In genomic region chr19:18233224-18233825, GRCh38 we compare ENCODE assay signal across 1 cellular context.
TF ChIP-seq lines count a peak whose summit lies in the region.

No MANE protein-coding gene starts in this region.

TF ChIP-seq in HEK293, 187 proteins besides CTCF, POLR2A, EP300 and RAD21 (continued from another document and continues in another):
- TF ChIP-seq PRDM1 (tag by site-specific recombination; IDR thresholded peaks at IDR 0.05) (no peak), ZNF571 (tag by site-specific recombination; IDR thresholded peaks at IDR 0.05) (no peak), ZNF530 (tag by site-specific recombination; IDR thresholded peaks at IDR 0.05; ENCODE audit: low read depth) (no peak), ZBTB26 (tag by site-specific recombination; optimal IDR thresholded peaks at IDR 0.05) (peak; percentile 52), ZNF473 (tag by site-specific recombination; IDR thresholded peaks at IDR 0.05) (no peak), REPIN1 (tag by site-specific recombination; IDR thresholded peaks at IDR 0.05; ENCODE audit: low read depth) (no peak), IKZF3 (tag by site-specific recombination; IDR thresholded peaks at IDR 0.05) (0 out of 2 replicates have a peak, but pooled peaks have one; percentile 25), FEZF1 (tag by site-specific recombination; IDR thresholded peaks at IDR 0.05) (no peak), ZNF433 (tag by site-specific recombination; IDR thresholded peaks at IDR 0.05; ENCODE audit: low read depth) (no peak), SETDB1 (IDR thresholded peaks at IDR 0.05; ENCODE audit: insufficient read length, low read length) (no peak), GLIS1 (tag by site-specific recombination; IDR thresholded peaks at IDR 0.05) (no peak), ZNF366 (tag by site-specific recombination; conservative IDR thresholded peaks at IDR 0.05) (no peak), GLI4 (tag by site-specific recombination; IDR thresholded peaks at IDR 0.05) (no peak), ZNF747 (tag by site-specific recombination; IDR thresholded peaks at IDR 0.05) (no peak), ZNF707 (tag by site-specific recombination; IDR thresholded peaks at IDR 0.05) (no peak), YY2 (tag by site-specific recombination; IDR thresholded peaks at IDR 0.05) (no peak), KLF1 (tag by site-specific recombination; IDR thresholded peaks at IDR 0.05) (no peak), ZBTB6 (tag by site-specific recombination; IDR thresholded peaks at IDR 0.05) (no peak), ZBTB48 (tag by site-specific recombination; IDR thresholded peaks at IDR 0.05) (no peak), GFI1B (tag by site-specific recombination; IDR thresholded peaks at IDR 0.05) (no peak), ZNF76 (tag by site-specific recombination; IDR thresholded peaks at IDR 0.05; ENCODE audit: borderline replicate concordance, low read depth) (no peak), ZNF146 (tag by site-specific recombination; IDR thresholded peaks at IDR 0.05) (no peak), ZNF560 (tag by site-specific recombination; IDR thresholded peaks at IDR 0.05; ENCODE audit: borderline replicate concordance) (peak; percentile 86; the same call in 1 of the 2 replicates), SP3 (tag by site-specific recombination; IDR thresholded peaks at IDR 0.05) (no peak), ZNF621 (tag by site-specific recombination; IDR thresholded peaks at IDR 0.05) (no peak), SCRT2 (tag by site-specific recombination; IDR thresholded peaks at IDR 0.05) (peak; percentile 8; the same call in 1 of the 2 replicates), ZNF610 (tag by site-specific recombination; IDR thresholded peaks at IDR 0.05; ENCODE audit: borderline replicate concordance) (peak; percentile 82; the same call in 1 of the 2 replicates), ZEB2 (tag by site-specific recombination; IDR thresholded peaks at IDR 0.05) (peak; percentile 57; the same call in 1 of the 2 replicates), ZFP69B (tag by site-specific recombination; IDR thresholded peaks at IDR 0.05) (peak; percentile 85), ZNF670 (tag by site-specific recombination; IDR thresholded peaks at IDR 0.05; ENCODE audit: low read depth) (no peak), ZSCAN30 (tag by site-specific recombination; IDR thresholded peaks at IDR 0.05) (no peak; the same call in 1 of the 2 replicates), ZNF354C (tag by site-specific recombination; IDR thresholded peaks at IDR 0.05; ENCODE audit: borderline replicate concordance, low read depth) (no peak), ZBTB8A (tag by site-specific recombination; IDR thresholded peaks at IDR 0.05) (no peak), ZNF561 (tag by site-specific recombination; IDR thresholded peaks at IDR 0.05; ENCODE audit: borderline replicate concordance) (0 out of 2 replicates have a peak, but pooled peaks have one; percentile 70), ZNF404 (tag by site-specific recombination; IDR thresholded peaks at IDR 0.05) (no peak), ZNF585B (tag by site-specific recombination; IDR thresholded peaks at IDR 0.05) (no peak), KLF9 (tag by site-specific recombination; IDR thresholded peaks at IDR 0.05; ENCODE audit: low read depth) (no peak), ZNF155 (tag by site-specific recombination; IDR thresholded peaks at IDR 0.05) (no peak), ZNF704 (tag by site-specific recombination; IDR thresholded peaks at IDR 0.05) (no peak), ZNF776 (tag by site-specific recombination; IDR thresholded peaks at IDR 0.05; ENCODE audit: borderline replicate concordance) (no peak), ZNF302 (tag by site-specific recombination; IDR thresholded peaks at IDR 0.05; ENCODE audit: low read depth) (no peak), ZNF843 (tag by site-specific recombination; IDR thresholded peaks at IDR 0.05) (no peak), SP7 (tag by site-specific recombination; IDR thresholded peaks at IDR 0.05) (peak; percentile 43; the same call in 1 of the 2 replicates), ZNF510 (tag by site-specific recombination; IDR thresholded peaks at IDR 0.05; ENCODE audit: insufficient replicate concordance) (no peak), SCRT1 (tag by site-specific recombination; IDR thresholded peaks at IDR 0.05; ENCODE audit: borderline replicate concordance) (0 out of 2 replicates have a peak, but pooled peaks have one; percentile 12), ZNF239 (tag by site-specific recombination; IDR thresholded peaks at IDR 0.05) (no peak), ZFP3 (tag by site-specific recombination; IDR thresholded peaks at IDR 0.05; ENCODE audit: low read depth) (no peak), ZNF624 (tag by site-specific recombination; IDR thresholded peaks at IDR 0.05) (no peak)
- TF ChIP-seq, protein P1, sequence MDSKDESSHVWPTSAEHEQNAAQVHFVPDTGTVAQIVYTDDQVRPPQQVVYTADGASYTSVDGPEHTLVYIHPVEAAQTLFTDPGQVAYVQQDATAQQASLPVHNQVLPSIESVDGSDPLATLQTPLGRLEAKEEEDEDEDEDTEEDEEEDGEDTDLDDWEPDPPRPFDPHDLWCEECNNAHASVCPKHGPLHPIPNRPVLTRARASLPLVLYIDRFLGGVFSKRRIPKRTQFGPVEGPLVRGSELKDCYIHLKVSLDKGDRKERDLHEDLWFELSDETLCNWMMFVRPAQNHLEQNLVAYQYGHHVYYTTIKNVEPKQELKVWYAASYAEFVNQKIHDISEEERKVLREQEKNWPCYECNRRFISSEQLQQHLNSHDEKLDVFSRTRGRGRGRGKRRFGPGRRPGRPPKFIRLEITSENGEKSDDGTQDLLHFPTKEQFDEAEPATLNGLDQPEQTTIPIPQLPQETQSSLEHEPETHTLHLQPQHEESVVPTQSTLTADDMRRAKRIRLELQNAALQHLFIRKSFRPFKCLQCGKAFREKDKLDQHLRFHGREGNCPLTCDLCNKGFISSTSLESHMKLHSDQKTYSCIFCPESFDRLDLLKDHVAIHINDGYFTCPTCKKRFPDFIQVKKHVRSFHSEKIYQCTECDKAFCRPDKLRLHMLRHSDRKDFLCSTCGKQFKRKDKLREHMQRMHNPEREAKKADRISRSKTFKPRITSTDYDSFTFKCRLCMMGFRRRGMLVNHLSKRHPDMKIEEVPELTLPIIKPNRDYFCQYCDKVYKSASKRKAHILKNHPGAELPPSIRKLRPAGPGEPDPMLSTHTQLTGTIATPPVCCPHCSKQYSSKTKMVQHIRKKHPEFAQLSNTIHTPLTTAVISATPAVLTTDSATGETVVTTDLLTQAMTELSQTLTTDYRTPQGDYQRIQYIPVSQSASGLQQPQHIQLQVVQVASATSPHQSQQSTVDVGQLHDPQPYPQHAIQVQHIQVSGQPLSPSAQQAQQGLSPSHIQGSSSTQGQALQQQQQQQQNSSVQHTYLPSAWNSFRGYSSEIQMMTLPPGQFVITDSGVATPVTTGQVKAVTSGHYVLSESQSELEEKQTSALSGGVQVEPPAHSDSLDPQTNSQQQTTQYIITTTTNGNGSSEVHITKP (tag by site-specific recombination; IDR thresholded peaks at IDR 0.05) = no peak
- TF ChIP-seq, protein P2, sequence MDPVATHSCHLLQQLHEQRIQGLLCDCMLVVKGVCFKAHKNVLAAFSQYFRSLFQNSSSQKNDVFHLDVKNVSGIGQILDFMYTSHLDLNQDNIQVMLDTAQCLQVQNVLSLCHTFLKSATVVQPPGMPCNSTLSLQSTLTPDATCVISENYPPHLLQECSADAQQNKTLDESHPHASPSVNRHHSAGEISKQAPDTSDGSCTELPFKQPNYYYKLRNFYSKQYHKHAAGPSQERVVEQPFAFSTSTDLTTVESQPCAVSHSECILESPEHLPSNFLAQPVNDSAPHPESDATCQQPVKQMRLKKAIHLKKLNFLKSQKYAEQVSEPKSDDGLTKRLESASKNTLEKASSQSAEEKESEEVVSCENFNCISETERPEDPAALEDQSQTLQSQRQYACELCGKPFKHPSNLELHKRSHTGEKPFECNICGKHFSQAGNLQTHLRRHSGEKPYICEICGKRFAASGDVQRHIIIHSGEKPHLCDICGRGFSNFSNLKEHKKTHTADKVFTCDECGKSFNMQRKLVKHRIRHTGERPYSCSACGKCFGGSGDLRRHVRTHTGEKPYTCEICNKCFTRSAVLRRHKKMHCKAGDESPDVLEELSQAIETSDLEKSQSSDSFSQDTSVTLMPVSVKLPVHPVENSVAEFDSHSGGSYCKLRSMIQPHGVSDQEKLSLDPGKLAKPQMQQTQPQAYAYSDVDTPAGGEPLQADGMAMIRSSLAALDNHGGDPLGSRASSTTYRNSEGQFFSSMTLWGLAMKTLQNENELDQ (tag by site-specific recombination; IDR thresholded peaks at IDR 0.05; ENCODE audit: low read depth) = no peak
- TF ChIP-seq, protein P3, sequence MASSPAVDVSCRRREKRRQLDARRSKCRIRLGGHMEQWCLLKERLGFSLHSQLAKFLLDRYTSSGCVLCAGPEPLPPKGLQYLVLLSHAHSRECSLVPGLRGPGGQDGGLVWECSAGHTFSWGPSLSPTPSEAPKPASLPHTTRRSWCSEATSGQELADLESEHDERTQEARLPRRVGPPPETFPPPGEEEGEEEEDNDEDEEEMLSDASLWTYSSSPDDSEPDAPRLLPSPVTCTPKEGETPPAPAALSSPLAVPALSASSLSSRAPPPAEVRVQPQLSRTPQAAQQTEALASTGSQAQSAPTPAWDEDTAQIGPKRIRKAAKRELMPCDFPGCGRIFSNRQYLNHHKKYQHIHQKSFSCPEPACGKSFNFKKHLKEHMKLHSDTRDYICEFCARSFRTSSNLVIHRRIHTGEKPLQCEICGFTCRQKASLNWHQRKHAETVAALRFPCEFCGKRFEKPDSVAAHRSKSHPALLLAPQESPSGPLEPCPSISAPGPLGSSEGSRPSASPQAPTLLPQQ (tag by site-specific recombination; IDR thresholded peaks at IDR 0.05) = peak; percentile 86
- TF ChIP-seq, protein P4, sequence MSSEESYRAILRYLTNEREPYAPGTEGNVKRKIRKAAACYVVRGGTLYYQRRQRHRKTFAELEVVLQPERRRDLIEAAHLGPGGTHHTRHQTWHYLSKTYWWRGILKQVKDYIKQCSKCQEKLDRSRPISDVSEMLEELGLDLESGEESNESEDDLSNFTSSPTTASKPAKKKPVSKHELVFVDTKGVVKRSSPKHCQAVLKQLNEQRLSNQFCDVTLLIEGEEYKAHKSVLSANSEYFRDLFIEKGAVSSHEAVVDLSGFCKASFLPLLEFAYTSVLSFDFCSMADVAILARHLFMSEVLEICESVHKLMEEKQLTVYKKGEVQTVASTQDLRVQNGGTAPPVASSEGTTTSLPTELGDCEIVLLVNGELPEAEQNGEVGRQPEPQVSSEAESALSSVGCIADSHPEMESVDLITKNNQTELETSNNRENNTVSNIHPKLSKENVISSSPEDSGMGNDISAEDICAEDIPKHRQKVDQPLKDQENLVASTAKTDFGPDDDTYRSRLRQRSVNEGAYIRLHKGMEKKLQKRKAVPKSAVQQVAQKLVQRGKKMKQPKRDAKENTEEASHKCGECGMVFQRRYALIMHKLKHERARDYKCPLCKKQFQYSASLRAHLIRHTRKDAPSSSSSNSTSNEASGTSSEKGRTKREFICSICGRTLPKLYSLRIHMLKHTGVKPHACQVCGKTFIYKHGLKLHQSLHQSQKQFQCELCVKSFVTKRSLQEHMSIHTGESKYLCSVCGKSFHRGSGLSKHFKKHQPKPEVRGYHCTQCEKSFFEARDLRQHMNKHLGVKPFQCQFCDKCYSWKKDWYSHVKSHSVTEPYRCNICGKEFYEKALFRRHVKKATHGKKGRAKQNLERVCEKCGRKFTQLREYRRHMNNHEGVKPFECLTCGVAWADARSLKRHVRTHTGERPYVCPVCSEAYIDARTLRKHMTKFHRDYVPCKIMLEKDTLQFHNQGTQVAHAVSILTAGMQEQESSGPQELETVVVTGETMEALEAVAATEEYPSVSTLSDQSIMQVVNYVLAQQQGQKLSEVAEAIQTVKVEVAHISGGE (tag by site-specific recombination; conservative IDR thresholded peaks at IDR 0.05; ENCODE audit: low read depth) = peak; percentile 3; the same call in 1 of the 2 replicates
